ENCODE assay signal across 19 cellular contexts in genomic region chr2:20264629-20265028, GRCh38. TPM values are rescaled to one million over a fixed set of nuclear protein-coding genes. Genes with fewer than 3 reads are reported as not detected.
DNase-seq lines count a peak whose midpoint lies in the region; ATAC-seq and TF ChIP-seq lines count a peak whose summit lies in the region.
"Had no signal": no experiment of that assay in that cellular context is flagged by ENCODE, and none has a peak within 500 bp of the region (broad histone marks: within the 10 kb centered on the region; RNA-seq: fewer than 3 reads in every experiment).

No MANE protein-coding gene starts in this region.

- in situ Hi-C loops in Panc1 (cut with HindIII; ENCODE audit: low pct_unique_long_range_greater_than_20kb, low sequenced_read_pairs) = no loop called here

- H3K9me3 ChIP-seq in DND-41 (ENCODE audit: insufficient read depth, low read length, severe bottlenecking) = no peaks in the 10 kb centered on the region
- no peaks in the 10 kb centered on the region for H3K9me3 ChIP-seq in Panc1 (ENCODE audit: control insufficient read depth, insufficient read depth, low read depth, low read length)
- no peaks in the 10 kb centered on the region for H3K9me3 ChIP-seq in mucosa of descending colon
- H3K9me3 ChIP-seq: BLaER1 treated with 17β-estradiol and CSF1 and Interleukin-3, amounts not matched to agents 10 nM and 100 nM had no signal

- no peak overlapping the region for H3K4me2 ChIP-seq in DND-41 (ENCODE audit: insufficient read depth, low read length)
- H3K4me2 ChIP-seq: BLaER1 treated with 17β-estradiol and CSF1 and Interleukin-3, amounts not matched to agents 10 nM and 100 nM had no signal

- no peaks in the 10 kb centered on the region for H3K27me3 ChIP-seq in DND-41 (ENCODE audit: insufficient read depth, low read length, poor library complexity)
- H3K27me3 ChIP-seq in Panc1 (ENCODE audit: control insufficient read depth, insufficient read depth, low read length) = no peaks in the 10 kb centered on the region
- H3K27me3 ChIP-seq: BLaER1 treated with 17β-estradiol and CSF1 and Interleukin-3, amounts not matched to agents 10 nM and 100 nM had no signal

- H3K4me3 ChIP-seq in DND-41 (ENCODE audit: low read depth in 1 of 2, low read length in 2 of 2) = no peak overlapping the region
- no peak overlapping the region for H3K4me3 ChIP-seq in Panc1 (ENCODE audit: low read depth in 2 of 2, low read length in 2 of 2)
- no peak overlapping the region for H3K4me3 ChIP-seq in mucosa of descending colon
- H3K4me3 ChIP-seq: BLaER1 treated with 17β-estradiol and CSF1 and Interleukin-3, amounts not matched to agents 10 nM and 100 nM; SK-N-MC had no signal

- TF ChIP-seq CTCF in activated CD8-positive, alpha-beta T cell treated with anti-CD3 and anti-CD28 coated beads for 36 hours (IDR thresholded peaks at IDR 0.05) = no peak
- TF ChIP-seq CTCF in DND-41 (IDR thresholded peaks at IDR 0.05; ENCODE audit: borderline replicate concordance, extremely low read depth, low read length, poor library complexity, severe bottlenecking) = no peak
- TF ChIP-seq CTCF in Panc1 (IDR thresholded peaks at IDR 0.05) = no peak
- no peak for TF ChIP-seq CTCF in mucosa of descending colon (IDR thresholded peaks at IDR 0.05)
- TF ChIP-seq CTCF in CD14-positive monocyte (IDR thresholded peaks at IDR 0.05) = no peak

- H3K27ac ChIP-seq in DND-41 (ENCODE audit: low read length) = no peak overlapping the region
- no peak overlapping the region for H3K27ac ChIP-seq in Panc1 (ENCODE audit: low read length)
- H3K27ac ChIP-seq: BLaER1 treated with 17β-estradiol and CSF1 and Interleukin-3, amounts not matched to agents 10 nM and 100 nM; SK-N-MC had no signal

- H3K4me1 Mint-ChIP-seq in activated CD8-positive, alpha-beta T cell treated with anti-CD3 and anti-CD28 coated beads for 36 hours (ENCODE audit: low read depth) = peaks cover 8% of the 10 kb centered on the region
- H3K4me1 Mint-ChIP-seq in activated CD8-positive, alpha-beta T cell treated with anti-CD3 and anti-CD28 coated beads, Interleukin-2, amount 10 ng/mL, durations not matched to agents 7 days and 5 days (ENCODE audit: low read depth) = peaks cover 12% of the 10 kb centered on the region
- no peaks in the 10 kb centered on the region for H3K4me1 Mint-ChIP-seq in CD14-positive monocyte

- H3K9me3 Mint-ChIP-seq in activated CD8-positive, alpha-beta T cell treated with anti-CD3 and anti-CD28 coated beads for 36 hours = no peaks in the 10 kb centered on the region
- H3K9me3 Mint-ChIP-seq in activated CD8-positive, alpha-beta T cell treated with anti-CD3 and anti-CD28 coated beads, Interleukin-2, amount 10 ng/mL, durations not matched to agents 7 days and 5 days (ENCODE audit: insufficient read depth) = no peaks in the 10 kb centered on the region
- H3K9me3 Mint-ChIP-seq in CD14-positive monocyte = no peaks in the 10 kb centered on the region
- H3K9me3 Mint-ChIP-seq: HFFc6 had no signal

- H3K27me3 Mint-ChIP-seq in activated CD8-positive, alpha-beta T cell treated with anti-CD3 and anti-CD28 coated beads for 36 hours = no peaks in the 10 kb centered on the region
- H3K27me3 Mint-ChIP-seq in activated CD8-positive, alpha-beta T cell treated with anti-CD3 and anti-CD28 coated beads, Interleukin-2, amount 10 ng/mL, durations not matched to agents 7 days and 5 days (ENCODE audit: low read depth) = no peaks in the 10 kb centered on the region
- no peaks in the 10 kb centered on the region for H3K27me3 Mint-ChIP-seq in CD14-positive monocyte (ENCODE audit: low read depth in 3 of 3)

- H3K4me3 Mint-ChIP-seq in activated CD8-positive, alpha-beta T cell treated with anti-CD3 and anti-CD28 coated beads for 36 hours = no peak overlapping the region
- H3K4me3 Mint-ChIP-seq in activated CD8-positive, alpha-beta T cell treated with anti-CD3 and anti-CD28 coated beads, Interleukin-2, amount 10 ng/mL, durations not matched to agents 7 days and 5 days = no peak overlapping the region
- no peak overlapping the region for H3K4me3 Mint-ChIP-seq in CD14-positive monocyte
- H3K4me3 Mint-ChIP-seq: HFFc6 had no signal

- H2AFZ ChIP-seq in DND-41 (ENCODE audit: low read depth, low read length) = no peak overlapping the region

- CTCF ChIA-PET in activated CD8-positive, alpha-beta T cell treated with anti-CD3 and anti-CD28 coated beads for 36 hours (lab: Charles Lee) = interaction anchor here (2.1 kb wide), 1 partner anchor 22 kb away, joined by 5 read pairs; no protein-coding TSS in a partner anchor
- CTCF ChIA-PET in activated CD8-positive, alpha-beta T cell treated with anti-CD3 and anti-CD28 coated beads, Interleukin-2, amount 10 ng/mL, durations not matched to agents 7 days and 5 days (lab: Charles Lee) = interaction anchor here (1.5 to 1.6 kb wide), 2 partner anchors 33 to 62 kb away, joined by 3 to 4 read pairs; no protein-coding TSS in a partner anchor
- CTCF ChIA-PET in Panc1 (lab: Charles Lee) = no interaction called here

- POLR2A ChIA-PET in activated CD8-positive, alpha-beta T cell treated with anti-CD3 and anti-CD28 coated beads for 36 hours (lab: Charles Lee) = interaction anchor here (1.0 kb wide), 1 partner anchor 18 kb away, joined by 3 read pairs; no protein-coding TSS in a partner anchor
- POLR2A ChIA-PET in activated CD8-positive, alpha-beta T cell treated with anti-CD3 and anti-CD28 coated beads, Interleukin-2, amount 10 ng/mL, durations not matched to agents 7 days and 5 days (lab: Charles Lee) = no interaction called here
- POLR2A ChIA-PET in Panc1 (lab: Charles Lee) = interaction anchor here (1.1 kb wide), 1 partner anchor 18 kb away, joined by 4 read pairs; no protein-coding TSS in a partner anchor

- H3K36me3 ChIP-seq in DND-41 (ENCODE audit: insufficient read depth, low read length) (peaks cover 74% of the 10 kb centered on the region), Panc1 (ENCODE audit: control insufficient read depth, insufficient read depth, low read length) (peaks cover 23% of the 10 kb centered on the region), mucosa of descending colon (ENCODE audit: low read depth) (no peaks in the 10 kb centered on the region)

- peak overlapping the region; percentile 63 for H3K27ac Mint-ChIP-seq in activated CD8-positive, alpha-beta T cell treated with anti-CD3 and anti-CD28 coated beads for 36 hours
- H3K27ac Mint-ChIP-seq in activated CD8-positive, alpha-beta T cell treated with anti-CD3 and anti-CD28 coated beads, Interleukin-2, amount 10 ng/mL, durations not matched to agents 7 days and 5 days = no peak overlapping the region
- H3K27ac Mint-ChIP-seq in CD14-positive monocyte = peak overlapping the region in 2 of 7 donors; percentile 42 to 48
- H3K27ac Mint-ChIP-seq: HFFc6 had no signal

- intact Hi-C loops in activated CD8-positive, alpha-beta T cell treated with anti-CD3 and anti-CD28 coated beads for 36 hours (cut with micrococcal nuclease) = no loop called here
- intact Hi-C loops in Panc1 (cut with micrococcal nuclease; ENCODE audit: unreplicated experiment) = no loop called here
- intact Hi-C loops in mucosa of descending colon (cut with DNase I, micrococcal nuclease) = no loop called here
- intact Hi-C loops in CD14-positive monocyte (cut with micrococcal nuclease) = no loop called here

- peaks cover 34% of the 10 kb centered on the region for H3K36me3 Mint-ChIP-seq in activated CD8-positive, alpha-beta T cell treated with anti-CD3 and anti-CD28 coated beads for 36 hours (ENCODE audit: low read depth)
- H3K36me3 Mint-ChIP-seq in activated CD8-positive, alpha-beta T cell treated with anti-CD3 and anti-CD28 coated beads, Interleukin-2, amount 10 ng/mL, durations not matched to agents 7 days and 5 days (ENCODE audit: low read depth) = peaks cover 42% of the 10 kb centered on the region
- H3K36me3 Mint-ChIP-seq in CD14-positive monocyte = peaks cover 53 to 60% of the 10 kb centered on the region in 2 donors

- no peak for DNase-seq in activated CD8-positive, alpha-beta T cell treated with anti-CD3 and anti-CD28 coated beads for 36 hours
- no peak for DNase-seq in activated CD8-positive, alpha-beta T cell treated with anti-CD3 and anti-CD28 coated beads, Interleukin-2, amount 10 ng/mL, durations not matched to agents 7 days and 5 days
- DNase-seq in DND-41 = no peak
- no peak for DNase-seq in Panc1 (ENCODE audit: low read depth, low spot score)
- no peak for DNase-seq in mucosa of descending colon
- DNase-seq in NCI-H510A treated with DMSO at 0.1 percent for 48 hours (lab: John Stamatoyannopoulos, UW) = no peak
- DNase-seq in activated CD4-positive, alpha-beta T cell treated with anti-CD3 and anti-CD28 coated beads for 1 hour = no peak
- no peak for DNase-seq in CD14-positive monocyte (ENCODE audit: low spot score)
- DNase-seq: DMS79; HFFc6; NCI-H1092; NCI-H1436 treated with DMSO at 0.1 percent for 48 hours; NCI-H2029 treated with DMSO at 0.1 percent for 48 hours; NCI-H2171; NCI-H748 treated with DMSO at 0.1 percent for 48 hours; NK-92 treated with Interleukin-12 subunit alpha and Interleukin-12 subunit beta, amount 100 ng/mL, for 24 hours; Right ventricle myocardium superior had no signal

- H3K9ac ChIP-seq in DND-41 (ENCODE audit: low read depth, low read length) = no peak overlapping the region
- H3K9ac ChIP-seq: BLaER1 treated with 17β-estradiol and CSF1 and Interleukin-3, amounts not matched to agents 10 nM and 100 nM had no signal

- BruUV-seq in Panc1 (replicated peaks; lab: Mats Ljungman, UMichigan) = no TSS peak

- peaks cover 6% of the 10 kb centered on the region for H4K20me1 ChIP-seq in DND-41 (ENCODE audit: insufficient read depth, low read length)

- H3K79me2 ChIP-seq in DND-41 (ENCODE audit: insufficient read depth, low read length) = peaks cover 4% of the 10 kb centered on the region; the same call in 1 of the 2 replicates

- H3K4me1 ChIP-seq in DND-41 (ENCODE audit: insufficient read depth, low read length) = no peaks in the 10 kb centered on the region
- no peaks in the 10 kb centered on the region for H3K4me1 ChIP-seq in Panc1 (ENCODE audit: control insufficient read depth, insufficient read depth, low read length)
- no peaks in the 10 kb centered on the region for H3K4me1 ChIP-seq in mucosa of descending colon (ENCODE audit: low read depth)
- H3K4me1 ChIP-seq: BLaER1 treated with 17β-estradiol and CSF1 and Interleukin-3, amounts not matched to agents 10 nM and 100 nM had no signal

- ATAC-seq in activated CD8-positive, alpha-beta T cell treated with anti-CD3 and anti-CD28 coated beads for 36 hours = no peak
- ATAC-seq in activated CD8-positive, alpha-beta T cell treated with anti-CD3 and anti-CD28 coated beads, Interleukin-2, amount 10 ng/mL, durations not matched to agents 7 days and 5 days = no peak
- ATAC-seq in DND-41 (ENCODE audit: insufficient read depth, low read depth) (peak; percentile 21; the same call in 1 of the 3 replicates), Panc1 (0 out of 2 replicates have a peak, but pooled peaks have one; percentile 42), mucosa of descending colon (peak; percentile 74)

RNA-seq across cellular contexts. Expression of gene SDC1, which starts 39.7 kb away (rescaled TPM):
- under 1 TPM; 0.11 to 0.14 TPM for total RNA-seq in activated CD8-positive, alpha-beta T cell treated with anti-CD3 and anti-CD28 coated beads for 36 hours
- total RNA-seq in activated CD8-positive, alpha-beta T cell treated with anti-CD3 and anti-CD28 coated beads, Interleukin-2, amount 10 ng/mL, durations not matched to agents 7 days and 5 days = not detected
- total RNA-seq in Panc1 (2021; ENCODE audit: unreplicated experiment) = 93.0 TPM
- polyA plus RNA-seq in Panc1 (2012; ENCODE audit: insufficient read length) = 74.4 TPM
- total RNA-seq in mucosa of descending colon = 100 to 1,000 TPM in 2 of 3 donors, 10 to 100 TPM in 1; 65.3 to 170 (median 162) TPM
- not detected for polyA plus RNA-seq in CD14-positive monocyte

Comparison
In these comparisons a context has a peak if more than half of its experiments do, and no peak if none do; other contexts are left out.
1. ATAC-seq: peak in DND-41 (single experiment), Panc1 (single experiment) and mucosa of descending colon (single experiment); none in activated CD8-positive, alpha-beta T cell treated with anti-CD3 and anti-CD28 coated beads for 36 hours (single experiment) and activated CD8-positive, alpha-beta T cell treated with anti-CD3 and anti-CD28 coated beads, Interleukin-2, amount 10 ng/mL, durations not matched to agents 7 days and 5 days (single experiment).
2. RNA of gene SDC1, which starts 39.7 kb away (total RNA-seq): 65.3 to 170 TPM in mucosa of descending colon and 93.0 TPM in Panc1 (single experiment); not detected in activated CD8-positive, alpha-beta T cell treated with anti-CD3 and anti-CD28 coated beads, Interleukin-2, amount 10 ng/mL, durations not matched to agents 7 days and 5 days and 0.11 to 0.14 TPM in activated CD8-positive, alpha-beta T cell treated with anti-CD3 and anti-CD28 coated beads for 36 hours; every median in the first group is over 10 times any median in the second.